In the genomic region with DNA sequence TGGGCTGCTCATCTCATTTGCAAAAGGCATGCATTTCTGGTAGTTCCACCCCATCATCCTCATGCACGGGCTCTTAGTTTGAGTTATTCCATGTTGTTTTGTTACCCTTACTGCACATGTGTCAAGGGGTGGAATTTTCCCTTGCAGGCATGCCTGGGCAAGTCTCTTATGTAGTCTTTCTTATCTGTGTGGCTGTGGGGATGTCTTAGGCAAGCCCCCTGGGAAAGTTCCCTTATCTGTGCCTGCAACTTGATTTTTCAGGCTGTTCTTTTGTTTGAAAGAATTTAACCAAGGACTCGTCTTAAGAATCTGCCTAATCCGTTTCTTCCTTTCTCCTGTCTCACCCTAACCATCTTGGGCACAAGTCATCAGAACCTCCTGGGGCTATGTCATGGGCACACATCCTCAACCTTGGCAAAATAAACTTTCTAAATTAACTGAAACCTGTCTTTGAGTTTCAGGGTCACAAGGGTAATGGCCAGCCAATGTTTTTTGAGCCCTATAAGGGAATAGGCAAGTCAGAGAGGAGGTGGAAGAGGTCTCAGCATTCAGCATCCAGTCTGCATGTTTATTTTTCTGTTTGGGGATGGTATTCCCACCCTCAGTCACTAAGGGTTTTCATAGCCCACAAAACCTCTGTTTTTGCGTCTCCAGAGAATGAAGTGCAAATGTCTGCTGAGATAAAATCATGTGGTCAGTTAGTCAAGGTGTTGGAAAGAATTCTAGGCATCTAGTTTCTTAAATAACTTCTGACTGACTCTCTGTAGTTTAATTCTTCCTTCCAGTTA, we compare ENCODE assay signal across 19 cellular contexts.
DNase-seq lines count a peak whose midpoint lies in the region; ATAC-seq and TF ChIP-seq lines count a peak whose summit lies in the region.
"Had no signal": no experiment of that assay in that cellular context is flagged by ENCODE, and none has a peak within 500 bp of the region (broad histone marks: within the 10 kb centered on the region; RNA-seq: fewer than 3 reads in every experiment).

No MANE protein-coding gene starts in this region.

- H3K27me3 Mint-ChIP-seq in endothelial cell (ENCODE audit: unreplicated experiment), result peaks cover 2% of the 10 kb centered on the region
- H3K27me3 Mint-ChIP-seq in neural progenitor cell (ENCODE audit: insufficient read depth, low read depth), result no peaks in the 10 kb centered on the region
- H3K27me3 Mint-ChIP-seq in T-cell, result no peaks in the 10 kb centered on the region
- H3K27me3 Mint-ChIP-seq: activated T-helper 17 cell treated with anti-CD3 and anti-CD28 coated beads, Interleukin-2, amount 50 U/mL, for 72 hours; central memory CD8-positive, alpha-beta T cell; stimulated activated naive CD8-positive, alpha-beta T cell treated with anti-CD3 and anti-CD28 coated beads, Interleukin-15, Interleukin-2, amounts not matched to agents 100 ng/mL and 50 ng/mL, for 24 hours had no signal

- peaks cover 21% of the 10 kb centered on the region for H3K4me1 ChIP-seq in neural progenitor cell

- peaks cover 9% of the 10 kb centered on the region for H3F3A ChIP-seq in neural progenitor cell (ENCODE audit: low read depth)

- no peaks in the 10 kb centered on the region for H3K79me2 ChIP-seq in neural progenitor cell (ENCODE audit: low read depth)

- peak; percentile 66 for DNase-seq in ELF-1 (ENCODE audit: low read depth, low spot score)
- DNase-seq in M059J (ENCODE audit: low read depth), result peak; percentile 61
- no peak for DNase-seq in endothelial cell (ENCODE audit: low spot score)
- DNase-seq in neural progenitor cell (ENCODE audit: low spot score), result peak; percentile 64
- DNase-seq in T-cell, result no peak
- no peak for DNase-seq in globus pallidus (ENCODE audit: low spot score)
- DNase-seq in stimulated activated naive CD8-positive, alpha-beta T cell treated with anti-CD3 and anti-CD28 coated beads, Interleukin-15, Interleukin-2, amounts not matched to agents 100 U/mL and 50 U/mL, for 24 hours, result no peak
- DNase-seq: activated CD4-positive, alpha-beta T cell treated with anti-CD3 and anti-CD28 coated beads, Interleukin-2, amount 50 U/mL, for 48 hours; GF-D8; H7; mucosa of descending colon; NCI-H1092; NCI-H510A treated with DMSO at 0.1 percent for 48 hours; right cardiac atrium had no signal

- H3K9ac ChIP-seq in neural progenitor cell, result no peak overlapping the region

- H3K9me3 Mint-ChIP-seq in endothelial cell (ENCODE audit: unreplicated experiment) (no peaks in the 10 kb centered on the region), neural progenitor cell (no peaks in the 10 kb centered on the region), T-cell (peaks cover 0 to 22% (median 5%) of the 10 kb centered on the region in 3 donors)
- H3K9me3 Mint-ChIP-seq: stimulated activated naive CD8-positive, alpha-beta T cell treated with anti-CD3 and anti-CD28 coated beads, Interleukin-15, Interleukin-2, amounts not matched to agents 100 ng/mL and 50 ng/mL, for 24 hours had no signal

- peak overlapping the region; percentile 74 for H3K27ac Mint-ChIP-seq in endothelial cell (ENCODE audit: unreplicated experiment)
- no peak overlapping the region for H3K27ac Mint-ChIP-seq in neural progenitor cell
- no peak overlapping the region for H3K27ac Mint-ChIP-seq in T-cell
- H3K27ac Mint-ChIP-seq: activated T-helper 17 cell treated with anti-CD3 and anti-CD28 coated beads, Interleukin-2, amount 50 U/mL, for 72 hours; stimulated activated naive CD8-positive, alpha-beta T cell treated with anti-CD3 and anti-CD28 coated beads, Interleukin-15, Interleukin-2, amounts not matched to agents 100 ng/mL and 50 ng/mL, for 24 hours had no signal

- H3K27me3 ChIP-seq in neural progenitor cell, result no peaks in the 10 kb centered on the region

- H3K4me1 Mint-ChIP-seq in endothelial cell (ENCODE audit: unreplicated experiment) (peaks cover 7% of the 10 kb centered on the region), neural progenitor cell (peaks cover 3% of the 10 kb centered on the region), T-cell (no peaks in the 10 kb centered on the region)
- H3K4me1 Mint-ChIP-seq: central memory CD8-positive, alpha-beta T cell had no signal

- POLR2A ChIA-PET in T-cell (lab: Charles Lee), result no interaction called here

- H3K36me3 ChIP-seq in neural progenitor cell, result no peaks in the 10 kb centered on the region

- H2AFZ ChIP-seq in neural progenitor cell (replicated peaks), result peak overlapping the region; percentile 70

- H3K36me3 Mint-ChIP-seq in endothelial cell (ENCODE audit: low read depth, unreplicated experiment) (no peaks in the 10 kb centered on the region), neural progenitor cell (no peaks in the 10 kb centered on the region), T-cell (no peaks in the 10 kb centered on the region)

- H4K20me1 ChIP-seq in neural progenitor cell (ENCODE audit: low read depth), result no peaks in the 10 kb centered on the region

- no peaks in the 10 kb centered on the region for H3K9me3 ChIP-seq in neural progenitor cell (ENCODE audit: low read depth)

- ATAC-seq in T-cell (replicated peaks in 1 of 4) (no peak), HG03469 (IDR thresholded peaks at IDR 0.05; ENCODE audit: unreplicated experiment) (no peak)
- ATAC-seq in stimulated activated naive CD8-positive, alpha-beta T cell treated with anti-CD3 and anti-CD28 coated beads, Interleukin-15, Interleukin-2, amounts not matched to agents 100 U/mL and 50 U/mL, for 24 hours, result no peak
- ATAC-seq: mucosa of descending colon had no signal

- CTCF ChIA-PET in T-cell (lab: Charles Lee), result no interaction called here

- no peak overlapping the region for H3K4me2 ChIP-seq in neural progenitor cell

- no peak for TF ChIP-seq CTCF in endothelial cell (IDR thresholded peaks at IDR 0.05; ENCODE audit: unreplicated experiment)
- no peak for TF ChIP-seq CTCF in neural progenitor cell (IDR thresholded peaks at IDR 0.05)

- no peak overlapping the region for H3K4me3 Mint-ChIP-seq in endothelial cell (ENCODE audit: unreplicated experiment)
- no peak overlapping the region for H3K4me3 Mint-ChIP-seq in neural progenitor cell
- no peak overlapping the region for H3K4me3 Mint-ChIP-seq in T-cell
- H3K4me3 Mint-ChIP-seq: activated T-helper 17 cell treated with anti-CD3 and anti-CD28 coated beads, Interleukin-2, amount 50 U/mL, for 72 hours; central memory CD8-positive, alpha-beta T cell; stimulated activated naive CD8-positive, alpha-beta T cell treated with anti-CD3 and anti-CD28 coated beads, Interleukin-15, Interleukin-2, amounts not matched to agents 100 ng/mL and 50 ng/mL, for 24 hours had no signal

- H3K4me3 ChIP-seq in neural progenitor cell, result no peak overlapping the region
- H3K4me3 ChIP-seq: mucosa of descending colon had no signal

- H3K27ac ChIP-seq in neural progenitor cell, result peak overlapping the region; percentile 93
- H3K27ac ChIP-seq: C4-2B had no signal

Comparison
In these comparisons a context has a peak if more than half of its experiments do, and no peak if none do; other contexts are left out.
1. DNase-seq: peak in ELF-1 (single experiment), M059J (single experiment) and neural progenitor cell (single experiment); none in endothelial cell (single experiment), T-cell (0 of 34), globus pallidus (single experiment) and stimulated activated naive CD8-positive, alpha-beta T cell treated with anti-CD3 and anti-CD28 coated beads, Interleukin-15, Interleukin-2, amounts not matched to agents 100 U/mL and 50 U/mL, for 24 hours (single experiment).